ENCODE assay signal across 8 cellular contexts in the genomic region with DNA sequence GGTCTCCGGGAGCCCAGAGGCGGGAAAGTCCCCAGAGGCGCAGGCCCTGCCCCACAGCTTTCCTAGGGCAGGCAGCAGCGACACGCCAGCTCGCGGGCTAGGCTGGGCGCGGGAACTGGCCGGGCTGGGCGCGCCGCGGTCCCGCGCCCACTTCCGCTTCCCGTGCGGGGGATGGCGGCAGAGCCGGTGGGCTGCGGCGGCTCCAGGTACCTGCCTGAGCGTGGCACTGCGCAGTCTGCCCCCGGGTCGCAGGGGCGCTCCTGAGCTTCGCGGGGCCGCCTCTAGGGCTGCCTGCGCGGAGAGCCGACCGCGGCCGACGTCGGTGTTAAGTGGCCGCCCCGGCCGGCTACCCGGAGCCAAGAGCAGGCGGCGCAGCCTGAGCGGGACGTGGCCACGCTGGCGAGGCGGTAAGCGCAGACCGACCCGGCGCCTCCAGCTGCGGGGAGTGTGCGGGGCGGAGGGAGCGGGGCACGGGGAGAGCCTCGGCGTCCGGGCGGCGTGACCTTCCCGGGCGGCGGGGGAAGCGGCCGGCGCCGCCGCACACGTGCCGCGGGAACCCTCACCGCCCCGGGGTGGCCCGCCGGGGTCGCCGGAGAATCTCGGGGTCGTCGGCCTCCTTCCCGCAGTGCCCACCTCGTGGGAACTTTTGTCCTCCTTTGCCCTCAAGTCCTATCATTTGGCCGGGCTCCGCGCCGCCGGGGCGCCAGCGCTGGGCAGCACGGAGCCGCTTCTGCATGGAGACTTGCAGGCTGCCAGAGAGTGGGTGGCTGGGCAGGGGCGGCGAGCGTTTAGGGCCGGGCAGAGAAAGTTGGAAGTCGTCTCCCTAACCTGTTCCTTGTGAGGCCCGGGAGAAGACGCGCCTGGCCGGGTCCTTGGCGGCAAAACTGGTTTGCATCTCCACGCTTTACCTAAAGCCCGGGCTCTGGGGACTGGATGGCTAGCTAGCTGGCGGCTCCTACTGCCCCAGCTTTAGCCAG. TPM values are rescaled to one million over a fixed set of nuclear protein-coding genes. Genes with fewer than 3 reads are reported as not detected.
DNase-seq lines count a peak whose midpoint lies in the region; ATAC-seq and TF ChIP-seq lines count a peak whose summit lies in the region.

No MANE protein-coding gene starts in this region.

- TF ChIP-seq CTCF in BJ (IDR thresholded peaks at IDR 0.05; ENCODE audit: insufficient read depth, low read depth, low read length): 0 out of 2 replicates have a peak, but pooled peaks have one; percentile 2

- peak overlapping the region; percentile 59 for H3K4me3 ChIP-seq in BJ (ENCODE audit: low read depth, low read length)

- POLR2A ChIA-PET in BJ (lab: Charles Lee): no interaction called here

- DNase-seq in BJ (ENCODE audit: low read depth) (no peak), NCI-H446 treated with DMSO at 0.1 percent for 48 hours (lab: John Stamatoyannopoulos, UW) (peak; percentile 18), germinal center (ENCODE audit: low spot score) (peak; percentile 66), posterior cingulate gyrus (peak in 6 of 10 donors; percentile 11 to 90 (median 56)), NK-92 (lab: John Stamatoyannopoulos, UW; ENCODE audit: unreplicated experiment) (no peak)
- DNase-seq in activated T-cell treated with anti-CD3 and anti-CD28 coated beads, Interleukin-2, amount 50 U/mL, for 48 hours: peak; percentile 52 to 70

- no peaks in the 10 kb centered on the region for H3K27me3 ChIP-seq in BJ (ENCODE audit: control insufficient read depth, insufficient read depth, low read length)

- intact Hi-C loops in posterior cingulate gyrus (cut with DNase I): no loop called here

- CTCF ChIA-PET in BJ (lab: Yijun Ruan, JAX): interaction anchor here (0.9 to 1.3 kb wide), 5 partner anchors 9 to 262 kb away, joined by 3 to 6 read pairs (median 3); no protein-coding TSS in a partner anchor

- ATAC-seq in GM18519 (IDR thresholded peaks at IDR 0.05; ENCODE audit: low FRiP score, unreplicated experiment) (peak; percentile 81), HG02885 (IDR thresholded peaks at IDR 0.05; ENCODE audit: poor library complexity, unreplicated experiment) (peak; percentile 87)

- H3K36me3 ChIP-seq in BJ (ENCODE audit: control insufficient read depth, insufficient read depth, low read length): no peaks in the 10 kb centered on the region

RNA-seq across cellular contexts. Expression of gene MPHOSPH8, which starts 31.4 kb away (rescaled TPM):
- polyA plus RNA-seq in BJ (2011; rRNA removed): 12.3 and 18.7 TPM in 2 replicates
- polyA minus RNA-seq in BJ (2011; rRNA and poly(A)+ RNA removed): 3.7 and 5.9 TPM in 2 replicates

RNA-seq across cellular contexts. Expression of gene TPTE2, which starts 40.7 kb away (rescaled TPM):
- not detected in 2 replicates for polyA plus RNA-seq in BJ (2011; rRNA removed)
- polyA minus RNA-seq in BJ (2011; rRNA and poly(A)+ RNA removed): not detected in 2 replicates

Comparison
In these comparisons a context has a peak if more than half of its experiments do, and no peak if none do; other contexts are left out.
1. DNase-seq: peak in NCI-H446 treated with DMSO at 0.1 percent for 48 hours (single experiment), activated T-cell treated with anti-CD3 and anti-CD28 coated beads, Interleukin-2, amount 50 U/mL, for 48 hours (2 of 2), germinal center (single experiment) and posterior cingulate gyrus (6 of 10); none in BJ (single experiment) and NK-92 (single experiment).